Comparison of ENCODE assay signal across 8 cellular contexts in the genomic region with DNA sequence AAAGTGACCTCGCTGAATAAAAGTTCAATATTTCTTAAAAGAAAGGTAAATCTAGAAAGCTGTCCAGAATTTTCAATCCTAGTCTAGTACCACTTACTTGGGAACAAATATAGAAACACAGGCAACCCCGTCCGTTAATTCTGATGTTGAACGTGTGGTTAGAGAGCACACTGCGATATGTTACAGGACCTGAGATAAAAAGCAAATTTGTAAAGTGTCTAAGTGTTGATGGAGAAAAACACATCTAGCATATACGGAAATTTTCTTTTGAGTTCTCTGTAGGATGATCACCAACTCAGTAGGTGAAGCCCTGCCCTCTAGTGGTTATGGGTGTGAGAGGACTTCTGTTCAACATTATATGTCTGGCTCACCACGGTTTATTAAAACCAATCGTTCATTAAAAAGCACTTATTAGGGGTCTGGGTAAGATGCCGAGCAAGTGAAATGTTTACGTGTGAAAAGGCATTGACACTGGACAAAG. TPM values are rescaled to one million over a fixed set of nuclear protein-coding genes. Genes with fewer than 3 reads are reported as not detected.
DNase-seq lines count a peak whose midpoint lies in the region; FAIRE-seq and TF ChIP-seq lines count a peak whose summit lies in the region.

No MANE protein-coding gene starts in this region.

- H3K27me3 ChIP-seq in tibial artery: no peaks in the 10 kb centered on the region

- intact Hi-C loops in tibial artery (cut with DNase I; ENCODE audit: low total_unique reads): loop anchor here (5.0 to 10.0 kb wide), 2 partner anchors 135 to 492 kb away; a partner anchor contains a TSS

- no peaks in the 10 kb centered on the region for H3K36me3 ChIP-seq in tibial artery

- no peaks in the 10 kb centered on the region for H3K9me3 ChIP-seq in tibial artery

- FAIRE-seq in H54 (lab: Jason Lieb, UNC): peak; percentile 90

- peak; percentile 84 for DNase-seq in ELR (ENCODE audit: low read depth)
- DNase-seq in H54 (ENCODE audit: insufficient read length, low spot score): peak; percentile 16
- DNase-seq in RKO (ENCODE audit: low spot score): peak; percentile 86
- peak; percentile 90 for DNase-seq in globus pallidus (ENCODE audit: low spot score)
- DNase-seq in occipital lobe (lab: John Stamatoyannopoulos, UW): peak; percentile 60
- DNase-seq in tibial artery: peak; percentile 70 to 73

- H3K27me3 Mint-ChIP-seq in activated naive CD4-positive, alpha-beta T cell treated with anti-CD3 and anti-CD28 coated beads, Interleukin-2, amount 50 U/mL, for 24 hours: no peaks in the 10 kb centered on the region

- H3K4me1 Mint-ChIP-seq in activated naive CD4-positive, alpha-beta T cell treated with anti-CD3 and anti-CD28 coated beads, Interleukin-2, amount 50 U/mL, for 24 hours: peaks cover 46% of the 10 kb centered on the region

- H3K36me3 Mint-ChIP-seq in activated naive CD4-positive, alpha-beta T cell treated with anti-CD3 and anti-CD28 coated beads, Interleukin-2, amount 50 U/mL, for 24 hours: no peaks in the 10 kb centered on the region

- peak overlapping the region; percentile 93 to 99 for H3K27ac ChIP-seq in tibial artery

- TF ChIP-seq CTCF in LNCAP (IDR thresholded peaks at IDR 0.05) (peak; percentile 84), tibial artery (IDR thresholded peaks at IDR 0.05) (peak; percentile 81 to 87)

- peak overlapping the region; percentile 78 to 91 for H3K4me3 ChIP-seq in tibial artery

- peak overlapping the region; percentile 93 for H3K27ac Mint-ChIP-seq in activated naive CD4-positive, alpha-beta T cell treated with anti-CD3 and anti-CD28 coated beads, Interleukin-2, amount 50 U/mL, for 24 hours

- no peaks in the 10 kb centered on the region for H3K9me3 Mint-ChIP-seq in activated naive CD4-positive, alpha-beta T cell treated with anti-CD3 and anti-CD28 coated beads, Interleukin-2, amount 50 U/mL, for 24 hours

- peaks cover 0 to 32% (median 11%) of the 10 kb centered on the region in 4 donors for H3K4me1 ChIP-seq in tibial artery

- H3K4me3 Mint-ChIP-seq in activated naive CD4-positive, alpha-beta T cell treated with anti-CD3 and anti-CD28 coated beads, Interleukin-2, amount 50 U/mL, for 24 hours: peak overlapping the region; percentile 90

- no peak for TF ChIP-seq POLR2A in H54 (IDR thresholded peaks at IDR 0.05; ENCODE audit: low read depth, low read length)

RNA-seq across cellular contexts. Expression of a gene that starts 1.1 kb away (rescaled TPM):
- total RNA-seq in occipital lobe: 183 TPM

Comparison
In these comparisons a context has a peak if more than half of its experiments do, and no peak if none do; other contexts are left out.
1. Peak in every context shown above with its lines: DNase-seq, H3K4me3 ChIP-seq and H3K27ac ChIP-seq.
2. DNase-seq: peak in every context shown above with its lines; median percentile 90 in globus pallidus; 86 in RKO; 84 in ELR; 72 in tibial artery; 60 in occipital lobe; 16 in H54.